ENCODE assay signal across 24 cellular contexts in the genomic region with DNA sequence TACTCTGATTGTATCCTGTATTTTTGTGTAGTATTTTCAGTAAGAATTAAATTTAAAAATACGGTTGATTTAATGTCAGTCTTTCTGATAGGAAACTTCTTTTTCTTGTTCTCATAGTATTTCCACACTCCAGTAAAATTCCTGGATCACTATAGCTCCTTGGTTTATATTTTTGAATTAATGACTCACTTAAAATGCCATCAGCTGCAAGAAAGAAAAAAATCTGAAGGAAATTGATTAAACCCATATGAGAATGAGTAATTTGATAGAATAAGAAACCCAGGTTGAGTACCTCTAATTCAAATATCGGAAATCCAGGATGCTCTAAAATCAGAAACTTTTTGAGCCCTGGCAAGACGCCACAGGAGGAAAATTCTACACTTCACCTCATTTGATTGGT.
"Had no signal": no experiment of that assay in that cellular context is flagged by ENCODE, and none has a peak within 500 bp of the region (broad histone marks: within the 10 kb centered on the region; RNA-seq: fewer than 3 reads in every experiment).

No MANE protein-coding gene starts in this region.

- DNase-seq: activated CD4-positive, alpha-beta T cell treated with anti-CD3 and anti-CD28 coated beads for 1 hour; activated CD8-positive, alpha-beta memory T cell treated with anti-CD3 and anti-CD28 coated beads for 24 hours; activated CD8-positive, alpha-beta memory T cell treated with anti-CD3 and anti-CD28 coated beads, Interleukin-2, amount 50 U/mL, for 48 hours; activated effector memory CD4-positive, alpha-beta T cell treated with Interleukin-2 at 50 U/mL for 16 hours; activated naive CD4-positive, alpha-beta T cell treated with anti-CD3 and anti-CD28 coated beads, Interleukin-2, amount 10 ng/mL, durations not matched to agents 7 days and 5 days; activated naive CD8-positive, alpha-beta T cell treated with anti-CD3 and anti-CD28 coated beads, Interleukin-2, amount 50 U/mL, for 24 hours; activated T-cell treated with anti-CD3 and anti-CD28 coated beads, Interleukin-2, amount 50 U/mL, for 48 hours; aorta; foreskin melanocyte; glutamatergic neuron; hypothalamus; kidney; left ventricle myocardium inferior; stimulated activated CD4-positive, alpha-beta T cell treated with anti-CD3 and anti-CD28 coated beads, Interleukin-12 subunit alpha, Interleukin-12 subunit beta, amount 100 ng/mL, for 4 hours; stimulated activated CD4-positive, alpha-beta T cell treated with anti-CD3 and anti-CD28 coated beads, Interleukin-2, amount 100 ng/mL, for 24 hours; stimulated activated naive CD8-positive, alpha-beta T cell treated with anti-CD3 and anti-CD28 coated beads, Interleukin-15, Interleukin-2, amounts not matched to agents 100 U/mL and 50 U/mL, for 24 hours; transverse colon; uterus; WERI-Rb-1 had no signal

- H3K4me3 Mint-ChIP-seq: activated naive CD4-positive, alpha-beta T cell treated with anti-CD3 and anti-CD28 coated beads, Interleukin-2, amount 10 ng/mL, durations not matched to agents 7 days and 5 days; activated naive CD8-positive, alpha-beta T cell treated with anti-CD3 and anti-CD28 coated beads, Interleukin-2, amount 50 U/mL, for 24 hours; central memory CD8-positive, alpha-beta T cell; neural crest cell; T-helper 1 cell treated with Interleukin-12 subunit alpha and Interleukin-12 subunit beta and Interleukin-4 antibody, amounts not matched to agents 30 μg/mL and 1 μg/mL, for 36 hours had no signal

- H3K9me3 ChIP-seq: transverse colon, uterus had no signal

- H3K4me1 ChIP-seq: left ventricle myocardium inferior, transverse colon, uterus had no signal

- ATAC-seq: activated naive CD8-positive, alpha-beta T cell treated with anti-CD3 and anti-CD28 coated beads, Interleukin-2, amount 50 U/mL, for 24 hours; stimulated activated naive CD8-positive, alpha-beta T cell treated with anti-CD3 and anti-CD28 coated beads, Interleukin-15, Interleukin-2, amounts not matched to agents 100 U/mL and 50 U/mL, for 24 hours had no signal

- H3K27me3 ChIP-seq: transverse colon, uterus had no signal

- H3K36me3 Mint-ChIP-seq: activated naive CD4-positive, alpha-beta T cell treated with anti-CD3 and anti-CD28 coated beads, Interleukin-2, amount 10 ng/mL, durations not matched to agents 7 days and 5 days had no signal

- H3K27me3 Mint-ChIP-seq: activated naive CD4-positive, alpha-beta T cell treated with anti-CD3 and anti-CD28 coated beads, Interleukin-2, amount 10 ng/mL, durations not matched to agents 7 days and 5 days; activated naive CD8-positive, alpha-beta T cell treated with anti-CD3 and anti-CD28 coated beads, Interleukin-2, amount 50 U/mL, for 24 hours; central memory CD8-positive, alpha-beta T cell had no signal

- H3K27ac ChIP-seq: coronary artery, left ventricle myocardium inferior, transverse colon, uterus, WERI-Rb-1 had no signal

- H3K4me3 ChIP-seq: coronary artery, left ventricle myocardium inferior, transverse colon, uterus had no signal

- H3K9me3 Mint-ChIP-seq: activated naive CD4-positive, alpha-beta T cell treated with anti-CD3 and anti-CD28 coated beads, Interleukin-2, amount 10 ng/mL, durations not matched to agents 7 days and 5 days; activated naive CD8-positive, alpha-beta T cell treated with anti-CD3 and anti-CD28 coated beads, Interleukin-2, amount 50 U/mL, for 24 hours; neural crest cell; T-helper 1 cell treated with Interleukin-12 subunit alpha and Interleukin-12 subunit beta and Interleukin-4 antibody, amounts not matched to agents 30 μg/mL and 1 μg/mL, for 36 hours had no signal

- H3K36me3 ChIP-seq: left ventricle myocardium inferior, transverse colon, uterus, WERI-Rb-1 had no signal

- H3K4me1 Mint-ChIP-seq: activated naive CD4-positive, alpha-beta T cell treated with anti-CD3 and anti-CD28 coated beads, Interleukin-2, amount 10 ng/mL, durations not matched to agents 7 days and 5 days; activated naive CD8-positive, alpha-beta T cell treated with anti-CD3 and anti-CD28 coated beads, Interleukin-2, amount 50 U/mL, for 24 hours; central memory CD8-positive, alpha-beta T cell had no signal

- H3K27ac Mint-ChIP-seq: activated naive CD4-positive, alpha-beta T cell treated with anti-CD3 and anti-CD28 coated beads, Interleukin-2, amount 10 ng/mL, durations not matched to agents 7 days and 5 days; activated naive CD8-positive, alpha-beta T cell treated with anti-CD3 and anti-CD28 coated beads, Interleukin-2, amount 50 U/mL, for 24 hours; progenitor cell of endocrine pancreas; T-helper 1 cell treated with Interleukin-12 subunit alpha and Interleukin-12 subunit beta and Interleukin-4 antibody, amounts not matched to agents 30 μg/mL and 1 μg/mL, for 36 hours had no signal
